14 cellular contexts compared by ENCODE assay signal in genomic region chr4:142348489-142349076, GRCh38.
DNase-seq lines count a peak whose midpoint lies in the region; ATAC-seq and TF ChIP-seq lines count a peak whose summit lies in the region.
"Had no signal": no experiment of that assay in that cellular context is flagged by ENCODE, and none has a peak within 500 bp of the region (broad histone marks: within the 10 kb centered on the region; RNA-seq: fewer than 3 reads in every experiment).

No MANE protein-coding gene starts in this region.

- peak overlapping the region; percentile 74 for H3K27ac Mint-ChIP-seq in activated T-cell treated with anti-CD3 and anti-CD28 coated beads, Interleukin-2, amount 50 U/mL, for 24 hours
- H3K27ac Mint-ChIP-seq in stimulated activated memory B cell treated with anti-CD40 and anti-IgM and Interleukin-4, amounts not matched to agents 10 μg/mL and 1 μg/mL and 100 μg/mL, for 72 hours = no peak overlapping the region
- H3K27ac Mint-ChIP-seq in natural killer cell = no peak overlapping the region
- H3K27ac Mint-ChIP-seq: activated CD8-positive, alpha-beta memory T cell treated with anti-CD3 and anti-CD28 coated beads, Interleukin-2, amount 10 ng/mL, durations not matched to agents 7 days and 5 days had no signal

- H3K4me1 ChIP-seq in left ventricle myocardium inferior = peaks cover 74% of the 10 kb centered on the region

- peak; percentile 31 for ATAC-seq in stimulated activated memory B cell treated with anti-CD40 and anti-IgM and Interleukin-4, amounts not matched to agents 10 μg/mL and 1 μg/mL and 100 μg/mL, for 72 hours
- ATAC-seq in HG03520 (IDR thresholded peaks at IDR 0.05; ENCODE audit: unreplicated experiment) (no peak), natural killer cell (no peak)
- ATAC-seq: activated CD8-positive, alpha-beta memory T cell treated with anti-CD3 and anti-CD28 coated beads, Interleukin-2, amount 10 ng/mL, durations not matched to agents 7 days and 5 days; activated naive CD4-positive, alpha-beta T cell treated with anti-CD3 and anti-CD28 coated beads, Interleukin-2, amount 50 U/mL, for 72 hours; SK-N-SH treated with all-trans-retinoic acid at 6 μM for 48 hours had no signal

- H3K4me3 Mint-ChIP-seq in activated T-cell treated with anti-CD3 and anti-CD28 coated beads, Interleukin-2, amount 50 U/mL, for 24 hours = no peak overlapping the region
- no peak overlapping the region for H3K4me3 Mint-ChIP-seq in stimulated activated memory B cell treated with anti-CD40 and anti-IgM and Interleukin-4, amounts not matched to agents 10 μg/mL and 1 μg/mL and 100 μg/mL, for 72 hours
- H3K4me3 Mint-ChIP-seq in natural killer cell = no peak overlapping the region
- H3K4me3 Mint-ChIP-seq: activated CD8-positive, alpha-beta memory T cell treated with anti-CD3 and anti-CD28 coated beads, Interleukin-2, amount 10 ng/mL, durations not matched to agents 7 days and 5 days had no signal

- H3K36me3 Mint-ChIP-seq in activated T-cell treated with anti-CD3 and anti-CD28 coated beads, Interleukin-2, amount 50 U/mL, for 24 hours (ENCODE audit: low read depth) = peaks cover 53% of the 10 kb centered on the region
- H3K36me3 Mint-ChIP-seq in stimulated activated memory B cell treated with anti-CD40 and anti-IgM and Interleukin-4, amounts not matched to agents 10 μg/mL and 1 μg/mL and 100 μg/mL, for 72 hours = no peaks in the 10 kb centered on the region
- H3K36me3 Mint-ChIP-seq in natural killer cell = no peaks in the 10 kb centered on the region

- H3K9me3 ChIP-seq in WERI-Rb-1 (ENCODE audit: severe bottlenecking) (no peaks in the 10 kb centered on the region), left ventricle myocardium inferior (replicated peaks) (no peaks in the 10 kb centered on the region)

- peaks cover 90% of the 10 kb centered on the region for H3K4me1 Mint-ChIP-seq in activated T-cell treated with anti-CD3 and anti-CD28 coated beads, Interleukin-2, amount 50 U/mL, for 24 hours (ENCODE audit: low read depth)
- no peaks in the 10 kb centered on the region for H3K4me1 Mint-ChIP-seq in stimulated activated memory B cell treated with anti-CD40 and anti-IgM and Interleukin-4, amounts not matched to agents 10 μg/mL and 1 μg/mL and 100 μg/mL, for 72 hours
- H3K4me1 Mint-ChIP-seq in natural killer cell = no peaks in the 10 kb centered on the region

- TF ChIP-seq CTCF in WERI-Rb-1 (IDR thresholded peaks at IDR 0.05; ENCODE audit: low read depth, low read length) = no peak
- TF ChIP-seq CTCF in left ventricle myocardium inferior (IDR thresholded peaks at IDR 0.05; ENCODE audit: borderline replicate concordance) = no peak
- TF ChIP-seq CTCF in natural killer cell (IDR thresholded peaks at IDR 0.05) = no peak

- intact Hi-C loops in left ventricle myocardium inferior (cut with micrococcal nuclease) = no loop called here
- intact Hi-C loops in natural killer cell (cut with micrococcal nuclease) = no loop called here

- no peaks in the 10 kb centered on the region for H3K27me3 ChIP-seq in WERI-Rb-1 (ENCODE audit: insufficient read depth, low read depth, severe bottlenecking)
- H3K27me3 ChIP-seq in left ventricle myocardium inferior (ENCODE audit: low read depth) = no peaks in the 10 kb centered on the region

- no peak for DNase-seq in activated T-cell treated with anti-CD3 and anti-CD28 coated beads, Interleukin-2, amount 50 U/mL, for 24 hours
- DNase-seq in activated T-cell treated with anti-CD3 and anti-CD28 coated beads for 4 hours (no peak), WERI-Rb-1 (peak; percentile 37), left ventricle myocardium inferior (no peak), Ammon's horn (ENCODE audit: low spot score) (no peak), natural killer cell (no peak)
- DNase-seq: ACHN; activated CD8-positive, alpha-beta memory T cell treated with anti-CD3 and anti-CD28 coated beads, Interleukin-2, amount 10 ng/mL, durations not matched to agents 7 days and 5 days; NCI-H1436; NCI-H345 had no signal

- H3K27me3 Mint-ChIP-seq in activated T-cell treated with anti-CD3 and anti-CD28 coated beads, Interleukin-2, amount 50 U/mL, for 24 hours = no peaks in the 10 kb centered on the region
- H3K27me3 Mint-ChIP-seq in stimulated activated memory B cell treated with anti-CD40 and anti-IgM and Interleukin-4, amounts not matched to agents 10 μg/mL and 1 μg/mL and 100 μg/mL, for 72 hours = no peaks in the 10 kb centered on the region
- H3K27me3 Mint-ChIP-seq in natural killer cell (ENCODE audit: low read depth in 2 of 2) = no peaks in the 10 kb centered on the region
- H3K27me3 Mint-ChIP-seq: activated CD8-positive, alpha-beta memory T cell treated with anti-CD3 and anti-CD28 coated beads, Interleukin-2, amount 10 ng/mL, durations not matched to agents 7 days and 5 days had no signal

- H3K27ac ChIP-seq in WERI-Rb-1 (no peak overlapping the region), left ventricle myocardium inferior (replicated peaks) (peak overlapping the region; percentile 47)

- no peak overlapping the region for H3K4me3 ChIP-seq in WERI-Rb-1 (ENCODE audit: low read depth, low read length)
- no peak overlapping the region for H3K4me3 ChIP-seq in left ventricle myocardium inferior

- no peaks in the 10 kb centered on the region for H3K9me3 Mint-ChIP-seq in activated T-cell treated with anti-CD3 and anti-CD28 coated beads, Interleukin-2, amount 50 U/mL, for 24 hours
- no peaks in the 10 kb centered on the region for H3K9me3 Mint-ChIP-seq in stimulated activated memory B cell treated with anti-CD40 and anti-IgM and Interleukin-4, amounts not matched to agents 10 μg/mL and 1 μg/mL and 100 μg/mL, for 72 hours
- H3K9me3 Mint-ChIP-seq in natural killer cell = no peaks in the 10 kb centered on the region
- H3K9me3 Mint-ChIP-seq: activated naive CD4-positive, alpha-beta T cell treated with anti-CD3 and anti-CD28 coated beads, Interleukin-2, amount 50 U/mL, for 72 hours had no signal

- H3K36me3 ChIP-seq in WERI-Rb-1 (no peaks in the 10 kb centered on the region), left ventricle myocardium inferior (no peaks in the 10 kb centered on the region)
